Comparison of ENCODE assay signal across 12 cellular contexts in the genomic region with DNA sequence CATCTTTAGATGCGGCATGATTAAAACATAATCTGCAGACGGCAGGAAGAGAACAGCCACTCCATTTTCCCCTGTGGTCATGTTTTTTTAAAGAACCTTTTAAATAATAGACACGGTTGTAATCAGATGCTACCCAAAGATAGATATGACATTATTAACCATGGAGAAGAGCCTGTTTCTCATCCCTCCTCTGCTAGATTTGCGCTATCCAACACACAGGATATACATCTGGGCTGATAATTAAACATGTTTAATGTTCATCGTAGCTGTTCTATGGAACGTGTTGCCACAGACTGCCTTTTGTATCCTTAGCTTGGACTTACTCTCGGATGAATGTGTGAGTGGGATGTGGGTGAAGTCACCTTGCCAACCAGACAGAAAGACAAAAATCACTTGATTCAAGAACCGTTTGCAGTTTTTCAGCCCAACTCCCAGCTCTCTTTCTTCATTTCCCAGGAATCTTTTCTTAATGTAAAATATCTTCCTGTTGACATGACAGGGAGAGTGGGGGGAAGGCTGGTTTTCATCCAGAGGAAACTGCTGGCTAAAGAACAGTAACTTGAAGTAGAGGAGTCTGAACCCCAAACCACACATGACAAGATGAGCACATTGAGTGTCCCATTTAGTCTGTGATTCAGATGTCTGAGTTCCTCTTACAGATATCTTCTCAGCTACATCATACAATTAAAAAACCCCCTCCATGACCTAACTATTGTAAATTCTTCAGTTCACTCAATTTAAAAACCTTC.
DNase-seq lines count a peak whose midpoint lies in the region; ATAC-seq, FAIRE-seq and TF ChIP-seq lines count a peak whose summit lies in the region.
"Had no signal": no experiment of that assay in that cellular context is flagged by ENCODE, and none has a peak within 500 bp of the region (broad histone marks: within the 10 kb centered on the region; RNA-seq: fewer than 3 reads in every experiment).

No MANE protein-coding gene starts in this region.

- H3K79me2 ChIP-seq in GM23248 (ENCODE audit: insufficient read depth) = no peaks in the 10 kb centered on the region

- peaks cover 57% of the 10 kb centered on the region for H3F3A ChIP-seq in GM23248 (ENCODE audit: insufficient read depth)

- DNase-seq in GM23248 = peak; percentile 89
- peak; percentile 83 for DNase-seq in iris pigment epithelial cell (ENCODE audit: low read depth)
- DNase-seq in skeletal muscle cell (ENCODE audit: low read depth) = peak; percentile 83
- DNase-seq in urothelium cell line (ENCODE audit: low spot score) = no peak
- DNase-seq: body of pancreas; CD4-positive, CD25-positive, alpha-beta regulatory T cell; NCI-H2029 had no signal

- peak overlapping the region in 4 of 5 experiments; percentile 11 to 32 (median 16) for H3K4me3 Mint-ChIP-seq in brain
- H3K4me3 Mint-ChIP-seq in activated T-helper 17 cell treated with anti-CD3 and anti-CD28 coated beads, Interleukin-2, amount 50 U/mL, for 72 hours = no peak overlapping the region
- H3K4me3 Mint-ChIP-seq: CD4-positive, CD25-positive, alpha-beta regulatory T cell; T-helper 2 cell treated with Interferon-gamma antibody and Interleukin-4, amounts not matched to agents 5 μg/mL and 100 μg/mL, for 36 hours had no signal

- peaks cover 78% of the 10 kb centered on the region for H3K4me1 Mint-ChIP-seq in brain
- no peaks in the 10 kb centered on the region for H3K4me1 Mint-ChIP-seq in activated T-helper 17 cell treated with anti-CD3 and anti-CD28 coated beads, Interleukin-2, amount 50 U/mL, for 72 hours
- H3K4me1 Mint-ChIP-seq: CD4-positive, CD25-positive, alpha-beta regulatory T cell had no signal

- H3K9me2 ChIP-seq in GM23248 (ENCODE audit: insufficient read depth) = no peaks in the 10 kb centered on the region

- H3K4me3 ChIP-seq in GM23248 = peak overlapping the region; percentile 17
- H3K4me3 ChIP-seq in skeletal muscle cell (ENCODE audit: low read depth, low read length) = no peak overlapping the region
- H3K4me3 ChIP-seq: body of pancreas had no signal

- FAIRE-seq in urothelium cell line (lab: Jason Lieb, UNC) = no peak

- in situ Hi-C loops in GM23248 (cut with MboI) = no loop called here

- peak overlapping the region; percentile 76 for H3K9ac ChIP-seq in GM23248

- 70 to 71% methylated on average over 8 of the region's 8 CpGs for WGBS in GM23248 (ENCODE audit: low coverage in 1 of 2, low lambda C conversion rate in 2 of 2, missing lambda C conversion rate in 2 of 2), 2 experiments

- H3K4me1 ChIP-seq in GM23248 (ENCODE audit: insufficient read depth) = peaks cover 59% of the 10 kb centered on the region

- H3K4me2 ChIP-seq in GM23248 (ENCODE audit: unreplicated experiment) = peak overlapping the region; percentile 52

- H3K27me3 Mint-ChIP-seq in brain = peaks cover 4% of the 10 kb centered on the region
- peaks cover 10% of the 10 kb centered on the region for H3K27me3 Mint-ChIP-seq in activated T-helper 17 cell treated with anti-CD3 and anti-CD28 coated beads, Interleukin-2, amount 50 U/mL, for 72 hours

- H2AFZ ChIP-seq in GM23248 = peak overlapping the region; percentile 2; the same call in 1 of the 2 replicates

- no peaks in the 10 kb centered on the region for H3K36me3 Mint-ChIP-seq in brain
- no peaks in the 10 kb centered on the region for H3K36me3 Mint-ChIP-seq in activated T-helper 17 cell treated with anti-CD3 and anti-CD28 coated beads, Interleukin-2, amount 50 U/mL, for 72 hours (ENCODE audit: low read depth)
- H3K36me3 Mint-ChIP-seq: CD4-positive, CD25-positive, alpha-beta regulatory T cell had no signal

- H3K9me3 ChIP-seq in GM23248 (ENCODE audit: low read depth) = no peaks in the 10 kb centered on the region
- H3K9me3 ChIP-seq: body of pancreas had no signal

- H4K20me1 ChIP-seq in GM23248 (ENCODE audit: insufficient read depth) = no peaks in the 10 kb centered on the region

- no peaks in the 10 kb centered on the region for H3K36me3 ChIP-seq in GM23248 (ENCODE audit: low read depth)

- peaks cover 0 to 4% (median 0%) of the 10 kb centered on the region in 5 experiments for H3K9me3 Mint-ChIP-seq in brain
- H3K9me3 Mint-ChIP-seq in activated T-helper 17 cell treated with anti-CD3 and anti-CD28 coated beads, Interleukin-2, amount 50 U/mL, for 72 hours = peaks cover 4% of the 10 kb centered on the region
- H3K9me3 Mint-ChIP-seq: T-helper 2 cell treated with Interferon-gamma antibody and Interleukin-4, amounts not matched to agents 5 μg/mL and 100 μg/mL, for 36 hours had no signal

- no peaks in the 10 kb centered on the region for H3K27me3 ChIP-seq in GM23248 (replicated peaks; ENCODE audit: insufficient read depth)
- H3K27me3 ChIP-seq: body of pancreas had no signal

- no peak for ATAC-seq in GM21786 (IDR thresholded peaks at IDR 0.05; ENCODE audit: unreplicated experiment)
- ATAC-seq in GM21529 (IDR thresholded peaks at IDR 0.05; ENCODE audit: unreplicated experiment) = no peak
- ATAC-seq in activated T-helper 17 cell treated with anti-CD3 and anti-CD28 coated beads, Interleukin-2, amount 50 U/mL, for 72 hours (replicated peaks) = no peak
- ATAC-seq: body of pancreas had no signal

- TF ChIP-seq CTCF in brain (conservative IDR thresholded peaks at IDR 0.05) = no peak

- peak overlapping the region; percentile 95 for H3K27ac ChIP-seq in GM23248

- H3K27ac Mint-ChIP-seq in brain = peak overlapping the region; percentile 15 to 96 (median 89)
- H3K27ac Mint-ChIP-seq in activated T-helper 17 cell treated with anti-CD3 and anti-CD28 coated beads, Interleukin-2, amount 50 U/mL, for 72 hours = no peak overlapping the region
- H3K27ac Mint-ChIP-seq: CD4-positive, CD25-positive, alpha-beta regulatory T cell; T-helper 2 cell treated with Interferon-gamma antibody and Interleukin-4, amounts not matched to agents 5 μg/mL and 100 μg/mL, for 36 hours had no signal
